ENCODE assay signal across 3 cellular contexts in the genomic region with DNA sequence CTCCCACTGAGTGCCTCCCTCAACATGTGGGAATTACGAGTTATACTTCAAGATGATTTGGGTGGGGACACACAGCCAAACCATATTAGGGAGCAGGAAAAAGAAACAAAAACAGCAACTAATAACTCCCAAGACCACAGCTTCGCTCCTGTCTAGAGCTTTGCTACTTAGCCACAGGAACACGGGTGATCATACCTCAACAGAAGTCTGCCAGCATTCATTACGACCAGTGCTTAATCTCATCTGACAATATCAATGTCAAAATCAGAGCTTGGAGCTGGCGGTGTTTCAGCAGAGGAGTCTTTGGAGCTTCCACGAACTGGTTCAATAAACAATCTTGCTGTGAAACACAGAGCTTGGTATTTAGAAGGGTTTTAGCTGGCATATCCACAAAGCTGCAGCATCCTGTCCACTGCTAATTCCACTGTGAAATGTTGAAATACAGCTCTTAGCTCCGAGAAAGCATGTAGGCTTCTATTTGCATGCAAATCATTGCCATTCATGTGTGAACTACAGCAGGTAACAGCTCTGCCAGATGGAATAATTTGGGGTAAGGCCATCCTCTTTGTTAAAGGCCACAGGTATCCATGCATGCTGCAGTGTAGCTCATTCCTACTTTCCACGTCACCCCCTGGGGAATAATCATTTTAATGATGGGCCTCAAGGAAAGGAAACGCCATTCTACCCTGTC.
A peak's percentile ranks its signal among the peaks of the same experiment; 100 is the strongest.
TF ChIP-seq lines count a peak whose summit lies in the region.

No MANE protein-coding gene starts in this region.

TF ChIP-seq in GM23338, 12 proteins besides CTCF, POLR2A, EP300 and RAD21 (continues in another document):
- TF ChIP-seq, protein P1, sequence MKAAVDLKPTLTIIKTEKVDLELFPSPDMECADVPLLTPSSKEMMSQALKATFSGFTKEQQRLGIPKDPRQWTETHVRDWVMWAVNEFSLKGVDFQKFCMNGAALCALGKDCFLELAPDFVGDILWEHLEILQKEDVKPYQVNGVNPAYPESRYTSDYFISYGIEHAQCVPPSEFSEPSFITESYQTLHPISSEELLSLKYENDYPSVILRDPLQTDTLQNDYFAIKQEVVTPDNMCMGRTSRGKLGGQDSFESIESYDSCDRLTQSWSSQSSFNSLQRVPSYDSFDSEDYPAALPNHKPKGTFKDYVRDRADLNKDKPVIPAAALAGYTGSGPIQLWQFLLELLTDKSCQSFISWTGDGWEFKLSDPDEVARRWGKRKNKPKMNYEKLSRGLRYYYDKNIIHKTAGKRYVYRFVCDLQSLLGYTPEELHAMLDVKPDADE (IDR thresholded peaks at IDR 0.05) = peak; percentile 25; the same call in 1 of the 2 replicates
- TF ChIP-seq ZNF114 (CRISPR knock-in tag; IDR thresholded peaks at IDR 0.05) (no peak), CREB1 (CRISPR knock-in tag; IDR thresholded peaks at IDR 0.05; ENCODE audit: low read depth) (peak; percentile 72; the same call in 1 of the 2 replicates)

TF ChIP-seq in GM12878, 131 proteins besides CTCF, POLR2A, EP300 and RAD21:
- TF ChIP-seq, protein P2, sequence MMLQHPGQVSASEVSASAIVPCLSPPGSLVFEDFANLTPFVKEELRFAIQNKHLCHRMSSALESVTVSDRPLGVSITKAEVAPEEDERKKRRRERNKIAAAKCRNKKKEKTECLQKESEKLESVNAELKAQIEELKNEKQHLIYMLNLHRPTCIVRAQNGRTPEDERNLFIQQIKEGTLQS (IDR thresholded peaks at IDR 0.05; ENCODE audit: borderline replicate concordance, extremely low read depth, low read depth, low read length) = no peak
- no peak for TF ChIP-seq CHD4 (IDR thresholded peaks at IDR 0.05)
- TF ChIP-seq ZNF24 (IDR thresholded peaks at IDR 0.05) = no peak
- no peak for TF ChIP-seq WRNIP1 (IDR thresholded peaks at IDR 0.05; ENCODE audit: borderline replicate concordance, low read depth, low read length)
- no peak for TF ChIP-seq ZNF384 (IDR thresholded peaks at IDR 0.05; ENCODE audit: borderline replicate concordance, low read depth, low read length)
- TF ChIP-seq ESRRA (IDR thresholded peaks at IDR 0.05; ENCODE audit: low read length) = no peak
- no peak for TF ChIP-seq NFYA (IDR thresholded peaks at IDR 0.05; ENCODE audit: borderline replicate concordance, low read depth, low read length)
- TF ChIP-seq, protein P3, sequence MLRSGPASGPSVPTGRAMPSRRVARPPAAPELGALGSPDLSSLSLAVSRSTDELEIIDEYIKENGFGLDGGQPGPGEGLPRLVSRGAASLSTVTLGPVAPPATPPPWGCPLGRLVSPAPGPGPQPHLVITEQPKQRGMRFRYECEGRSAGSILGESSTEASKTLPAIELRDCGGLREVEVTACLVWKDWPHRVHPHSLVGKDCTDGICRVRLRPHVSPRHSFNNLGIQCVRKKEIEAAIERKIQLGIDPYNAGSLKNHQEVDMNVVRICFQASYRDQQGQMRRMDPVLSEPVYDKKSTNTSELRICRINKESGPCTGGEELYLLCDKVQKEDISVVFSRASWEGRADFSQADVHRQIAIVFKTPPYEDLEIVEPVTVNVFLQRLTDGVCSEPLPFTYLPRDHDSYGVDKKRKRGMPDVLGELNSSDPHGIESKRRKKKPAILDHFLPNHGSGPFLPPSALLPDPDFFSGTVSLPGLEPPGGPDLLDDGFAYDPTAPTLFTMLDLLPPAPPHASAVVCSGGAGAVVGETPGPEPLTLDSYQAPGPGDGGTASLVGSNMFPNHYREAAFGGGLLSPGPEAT (IDR thresholded peaks at IDR 0.05; ENCODE audit: low read depth) = no peak
- TF ChIP-seq KDM1A (IDR thresholded peaks at IDR 0.05; ENCODE audit: borderline replicate concordance) = no peak
- TF ChIP-seq TCF7 (IDR thresholded peaks at IDR 0.05; ENCODE audit: borderline replicate concordance) = no peak
- no peak for TF ChIP-seq TARDBP (IDR thresholded peaks at IDR 0.05; ENCODE audit: borderline replicate concordance)
- TF ChIP-seq JUND (IDR thresholded peaks at IDR 0.05; ENCODE audit: low read depth, low read length) = no peak
- no peak for TF ChIP-seq STAT3 (IDR thresholded peaks at IDR 0.05; ENCODE audit: low read depth, low read length)
- TF ChIP-seq, protein P4, sequence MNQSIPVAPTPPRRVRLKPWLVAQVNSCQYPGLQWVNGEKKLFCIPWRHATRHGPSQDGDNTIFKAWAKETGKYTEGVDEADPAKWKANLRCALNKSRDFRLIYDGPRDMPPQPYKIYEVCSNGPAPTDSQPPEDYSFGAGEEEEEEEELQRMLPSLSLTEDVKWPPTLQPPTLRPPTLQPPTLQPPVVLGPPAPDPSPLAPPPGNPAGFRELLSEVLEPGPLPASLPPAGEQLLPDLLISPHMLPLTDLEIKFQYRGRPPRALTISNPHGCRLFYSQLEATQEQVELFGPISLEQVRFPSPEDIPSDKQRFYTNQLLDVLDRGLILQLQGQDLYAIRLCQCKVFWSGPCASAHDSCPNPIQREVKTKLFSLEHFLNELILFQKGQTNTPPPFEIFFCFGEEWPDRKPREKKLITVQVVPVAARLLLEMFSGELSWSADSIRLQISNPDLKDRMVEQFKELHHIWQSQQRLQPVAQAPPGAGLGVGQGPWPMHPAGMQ (IDR thresholded peaks at IDR 0.05; ENCODE audit: borderline replicate concordance) = no peak
- no peak for TF ChIP-seq LARP7 (IDR thresholded peaks at IDR 0.05)
- no peak for TF ChIP-seq EZH2 (IDR thresholded peaks at IDR 0.05; ENCODE audit: borderline replicate concordance, control insufficient read depth, low read depth, low read length)
- TF ChIP-seq ZNF217 (IDR thresholded peaks at IDR 0.05) = no peak
- no peak for TF ChIP-seq RCOR1 (conservative IDR thresholded peaks at IDR 0.05; ENCODE audit: low read depth, low read length)
- no peak for TF ChIP-seq ZZZ3 (IDR thresholded peaks at IDR 0.05; ENCODE audit: control insufficient read depth, insufficient read length, low read depth)
- no peak for TF ChIP-seq MXI1 (IDR thresholded peaks at IDR 0.05; ENCODE audit: low read depth, low read length)

TF ChIP-seq in neural cell, 6 proteins besides CTCF, POLR2A, EP300 and RAD21:
- TF ChIP-seq EZH2 (IDR thresholded peaks at IDR 0.05; ENCODE audit: borderline replicate concordance, insufficient read depth, low read length, poor library complexity, severe bottlenecking) (no peak), MXI1 (conservative IDR thresholded peaks at IDR 0.05; ENCODE audit: poor library complexity, severe bottlenecking) (no peak), POLR2AphosphoS5 (IDR thresholded peaks at IDR 0.05) (no peak)
- TF ChIP-seq, protein P5, sequence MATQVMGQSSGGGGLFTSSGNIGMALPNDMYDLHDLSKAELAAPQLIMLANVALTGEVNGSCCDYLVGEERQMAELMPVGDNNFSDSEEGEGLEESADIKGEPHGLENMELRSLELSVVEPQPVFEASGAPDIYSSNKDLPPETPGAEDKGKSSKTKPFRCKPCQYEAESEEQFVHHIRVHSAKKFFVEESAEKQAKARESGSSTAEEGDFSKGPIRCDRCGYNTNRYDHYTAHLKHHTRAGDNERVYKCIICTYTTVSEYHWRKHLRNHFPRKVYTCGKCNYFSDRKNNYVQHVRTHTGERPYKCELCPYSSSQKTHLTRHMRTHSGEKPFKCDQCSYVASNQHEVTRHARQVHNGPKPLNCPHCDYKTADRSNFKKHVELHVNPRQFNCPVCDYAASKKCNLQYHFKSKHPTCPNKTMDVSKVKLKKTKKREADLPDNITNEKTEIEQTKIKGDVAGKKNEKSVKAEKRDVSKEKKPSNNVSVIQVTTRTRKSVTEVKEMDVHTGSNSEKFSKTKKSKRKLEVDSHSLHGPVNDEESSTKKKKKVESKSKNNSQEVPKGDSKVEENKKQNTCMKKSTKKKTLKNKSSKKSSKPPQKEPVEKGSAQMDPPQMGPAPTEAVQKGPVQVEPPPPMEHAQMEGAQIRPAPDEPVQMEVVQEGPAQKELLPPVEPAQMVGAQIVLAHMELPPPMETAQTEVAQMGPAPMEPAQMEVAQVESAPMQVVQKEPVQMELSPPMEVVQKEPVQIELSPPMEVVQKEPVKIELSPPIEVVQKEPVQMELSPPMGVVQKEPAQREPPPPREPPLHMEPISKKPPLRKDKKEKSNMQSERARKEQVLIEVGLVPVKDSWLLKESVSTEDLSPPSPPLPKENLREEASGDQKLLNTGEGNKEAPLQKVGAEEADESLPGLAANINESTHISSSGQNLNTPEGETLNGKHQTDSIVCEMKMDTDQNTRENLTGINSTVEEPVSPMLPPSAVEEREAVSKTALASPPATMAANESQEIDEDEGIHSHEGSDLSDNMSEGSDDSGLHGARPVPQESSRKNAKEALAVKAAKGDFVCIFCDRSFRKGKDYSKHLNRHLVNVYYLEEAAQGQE (IDR thresholded peaks at IDR 0.05; ENCODE audit: borderline replicate concordance) = no peak
